In genomic region chr11:12269446-12270214, GRCh38 we compare ENCODE assay signal across 14 cellular contexts.
DNase-seq lines count a peak whose midpoint lies in the region; TF ChIP-seq lines count a peak whose summit lies in the region.
"Had no signal": no experiment of that assay in that cellular context is flagged by ENCODE, and none has a peak within 500 bp of the region (broad histone marks: within the 10 kb centered on the region; RNA-seq: fewer than 3 reads in every experiment).

No MANE protein-coding gene starts in this region.

- no peaks in the 10 kb centered on the region for H3K27me3 ChIP-seq in ascending aorta
- H3K27me3 ChIP-seq in cardiac muscle cell = no peaks in the 10 kb centered on the region
- H3K27me3 ChIP-seq in vagina = no peaks in the 10 kb centered on the region
- H3K27me3 ChIP-seq: Peyer's patch had no signal

- H3K27ac ChIP-seq in ascending aorta = peak overlapping the region; percentile 81 to 88
- peak overlapping the region; percentile 65 for H3K27ac ChIP-seq in cardiac muscle cell
- H3K27ac ChIP-seq in vagina = no peak overlapping the region

- no peak for TF ChIP-seq CTCF in ascending aorta (IDR thresholded peaks at IDR 0.05)
- TF ChIP-seq CTCF in cardiac muscle cell (IDR thresholded peaks at IDR 0.05; ENCODE audit: low read depth, low read length) = no peak
- no peak for TF ChIP-seq CTCF in nephron progenitor cell (IDR thresholded peaks at IDR 0.05)
- no peak for TF ChIP-seq CTCF in type B pancreatic cell (conservative IDR thresholded peaks at IDR 0.05)
- TF ChIP-seq CTCF in vagina (IDR thresholded peaks at IDR 0.05) = no peak

- no peaks in the 10 kb centered on the region for H3K9me3 ChIP-seq in ascending aorta
- H3K9me3 ChIP-seq in cardiac muscle cell (ENCODE audit: low read depth) = no peaks in the 10 kb centered on the region
- H3K9me3 ChIP-seq in vagina = no peaks in the 10 kb centered on the region
- H3K9me3 ChIP-seq: Peyer's patch had no signal

- peak overlapping the region; percentile 34 for H3K27ac Mint-ChIP-seq in nephron progenitor cell
- peak overlapping the region; percentile 31 for H3K27ac Mint-ChIP-seq in type B pancreatic cell
- H3K27ac Mint-ChIP-seq: activated CD4-positive, alpha-beta T cell treated with anti-CD3 and anti-CD28 coated beads for 36 hours; activated T-cell treated with anti-CD3 and anti-CD28 coated beads, Interleukin-2, amount 50 U/mL, for 24 hours had no signal

- H3K36me3 ChIP-seq in ascending aorta = peaks cover 0 to 6% of the 10 kb centered on the region in 2 donors
- H3K36me3 ChIP-seq in cardiac muscle cell = no peaks in the 10 kb centered on the region
- no peaks in the 10 kb centered on the region for H3K36me3 ChIP-seq in vagina
- H3K36me3 ChIP-seq: Peyer's patch had no signal

- H3K9me3 Mint-ChIP-seq in nephron progenitor cell (no peaks in the 10 kb centered on the region), type B pancreatic cell (no peaks in the 10 kb centered on the region)
- H3K9me3 Mint-ChIP-seq: activated T-cell treated with anti-CD3 and anti-CD28 coated beads, Interleukin-2, amount 50 U/mL, for 24 hours; IgD-negative memory B cell had no signal

- no peak overlapping the region for H3K4me3 ChIP-seq in ascending aorta
- no peak overlapping the region for H3K4me3 ChIP-seq in cardiac muscle cell
- no peak overlapping the region for H3K4me3 ChIP-seq in vagina
- H3K4me3 ChIP-seq: Peyer's patch had no signal

- TF ChIP-seq POLR2A in vagina (IDR thresholded peaks at IDR 0.05) = no peak

- H3K4me1 ChIP-seq in ascending aorta = peaks cover 14 to 21% of the 10 kb centered on the region in 2 donors
- peaks cover 20% of the 10 kb centered on the region for H3K4me1 ChIP-seq in cardiac muscle cell (ENCODE audit: low read depth)
- no peaks in the 10 kb centered on the region for H3K4me1 ChIP-seq in vagina
- H3K4me1 ChIP-seq: Peyer's patch had no signal

- H3K4me1 Mint-ChIP-seq in nephron progenitor cell (peaks cover 22% of the 10 kb centered on the region), type B pancreatic cell (ENCODE audit: unreplicated experiment) (peaks cover 25% of the 10 kb centered on the region)
- H3K4me1 Mint-ChIP-seq: activated CD4-positive, alpha-beta T cell treated with anti-CD3 and anti-CD28 coated beads for 36 hours; IgD-negative memory B cell had no signal

- DNase-seq in ascending aorta (ENCODE audit: low spot score in 2 of 2) = no peak
- DNase-seq in cardiac muscle cell (ENCODE audit: low read depth in 1 of 2, low spot score in 1 of 2) = no peak
- DNase-seq in nephron progenitor cell = no peak
- no peak for DNase-seq in type B pancreatic cell (ENCODE audit: extremely low spot score, unreplicated experiment)
- DNase-seq in activated effector memory CD4-positive, alpha-beta T cell treated with anti-CD3 and anti-CD28 coated beads, Interleukin-2, amount 50 U/mL, for 16 hours = no peak
- DNase-seq in cortex of kidney (lab: John Stamatoyannopoulos, UW) = no peak
- no peak for DNase-seq in vagina (ENCODE audit: extremely low spot score in 2 of 2)
- DNase-seq in GM03348 (ENCODE audit: low spot score) = no peak
- DNase-seq: activated CD4-positive, alpha-beta T cell treated with anti-CD3 and anti-CD28 coated beads for 36 hours; activated T-cell treated with anti-CD3 and anti-CD28 coated beads, Interleukin-2, amount 50 U/mL, for 24 hours; NCI-H1105; stimulated activated CD4-positive, alpha-beta T cell treated with anti-CD3 and anti-CD28 coated beads, Interleukin-2, amount 100 ng/mL, for 24 hours had no signal

- H3K27me3 Mint-ChIP-seq in nephron progenitor cell (ENCODE audit: low read depth, poor library complexity) (peaks cover 15% of the 10 kb centered on the region), type B pancreatic cell (no peaks in the 10 kb centered on the region)
- H3K27me3 Mint-ChIP-seq: activated CD4-positive, alpha-beta T cell treated with anti-CD3 and anti-CD28 coated beads for 36 hours; activated T-cell treated with anti-CD3 and anti-CD28 coated beads, Interleukin-2, amount 50 U/mL, for 24 hours had no signal

- no peak overlapping the region for H3K4me3 Mint-ChIP-seq in nephron progenitor cell
- H3K4me3 Mint-ChIP-seq in type B pancreatic cell = no peak overlapping the region
- H3K4me3 Mint-ChIP-seq: activated CD4-positive, alpha-beta T cell treated with anti-CD3 and anti-CD28 coated beads for 36 hours; activated T-cell treated with anti-CD3 and anti-CD28 coated beads, Interleukin-2, amount 50 U/mL, for 24 hours; IgD-negative memory B cell had no signal

- no peaks in the 10 kb centered on the region for H3K36me3 Mint-ChIP-seq in nephron progenitor cell (ENCODE audit: low read depth)
- no peaks in the 10 kb centered on the region for H3K36me3 Mint-ChIP-seq in type B pancreatic cell
- H3K36me3 Mint-ChIP-seq: IgD-negative memory B cell had no signal

- intact Hi-C loops in ascending aorta (cut with DNase I) (no loop called here), vagina (cut with DNase I) (loop anchor here (10.0 kb wide), 1 partner anchor 465 kb away; no protein-coding TSS in a partner anchor)
